15 cellular contexts compared by ENCODE assay signal in the genomic region with DNA sequence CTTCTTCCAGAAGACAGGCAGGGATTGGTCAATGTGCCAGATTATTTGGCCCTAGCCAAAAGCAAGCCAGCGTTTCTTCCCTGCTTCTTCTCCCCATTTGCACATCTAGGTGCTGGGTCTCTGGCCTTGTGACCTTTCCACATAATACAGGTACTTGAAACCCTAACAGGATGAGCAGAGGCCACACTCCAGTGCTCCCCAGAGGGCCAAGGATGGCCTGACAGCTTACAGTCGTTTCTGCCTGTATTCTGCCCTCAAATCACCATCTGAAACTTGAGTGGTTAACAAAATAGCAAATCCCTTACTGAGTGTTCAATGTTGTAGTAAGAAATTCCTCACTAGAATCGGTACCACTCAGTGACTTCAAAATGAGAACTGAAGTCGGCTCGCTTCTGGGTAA. TPM values are rescaled to one million over a fixed set of nuclear protein-coding genes. Genes with fewer than 3 reads are reported as not detected.
DNase-seq lines count a peak whose midpoint lies in the region; ATAC-seq and TF ChIP-seq lines count a peak whose summit lies in the region.
"Had no signal": no experiment of that assay in that cellular context is flagged by ENCODE, and none has a peak within 500 bp of the region (broad histone marks: within the 10 kb centered on the region; RNA-seq: fewer than 3 reads in every experiment).

No MANE protein-coding gene starts in this region.

- H3K9me3 Mint-ChIP-seq in natural killer cell (no peaks in the 10 kb centered on the region), HFFc6 (no peaks in the 10 kb centered on the region)
- H3K9me3 Mint-ChIP-seq in natural killer cell treated with Interleukin-12 subunit alpha and Interleukin-12 subunit beta and Interleukin-15 and Interleukin-18, amount 100 ng/mL, for 72 hours = no peaks in the 10 kb centered on the region
- H3K9me3 Mint-ChIP-seq in activated T-helper 17 cell treated with anti-CD3 and anti-CD28 coated beads, Interleukin-2, amount 50 U/mL, for 72 hours = no peaks in the 10 kb centered on the region

- no peak overlapping the region for H3K4me3 ChIP-seq in tibial nerve

- H3K36me3 Mint-ChIP-seq in natural killer cell (no peaks in the 10 kb centered on the region), HFFc6 (ENCODE audit: low read depth) (peaks cover 52% of the 10 kb centered on the region)
- peaks cover 24% of the 10 kb centered on the region for H3K36me3 Mint-ChIP-seq in natural killer cell treated with Interleukin-12 subunit alpha and Interleukin-12 subunit beta and Interleukin-15 and Interleukin-18, amount 100 ng/mL, for 72 hours
- H3K36me3 Mint-ChIP-seq in activated T-helper 17 cell treated with anti-CD3 and anti-CD28 coated beads, Interleukin-2, amount 50 U/mL, for 72 hours (ENCODE audit: low read depth) = peaks cover 97% of the 10 kb centered on the region

- TF ChIP-seq CTCF in natural killer cell (IDR thresholded peaks at IDR 0.05) = no peak
- no peak for TF ChIP-seq CTCF in HFFc6 (IDR thresholded peaks at IDR 0.05)
- no peak for TF ChIP-seq CTCF in tibial nerve (IDR thresholded peaks at IDR 0.05)

- H3K27me3 Mint-ChIP-seq in natural killer cell (ENCODE audit: low read depth in 2 of 2) (no peaks in the 10 kb centered on the region), HFFc6 (ENCODE audit: insufficient read depth) (peaks cover 3% of the 10 kb centered on the region)
- H3K27me3 Mint-ChIP-seq in natural killer cell treated with Interleukin-12 subunit alpha and Interleukin-12 subunit beta and Interleukin-15 and Interleukin-18, amount 100 ng/mL, for 72 hours = no peaks in the 10 kb centered on the region
- H3K27me3 Mint-ChIP-seq in activated T-helper 17 cell treated with anti-CD3 and anti-CD28 coated beads, Interleukin-2, amount 50 U/mL, for 72 hours = no peaks in the 10 kb centered on the region
- H3K27me3 Mint-ChIP-seq: progenitor cell of endocrine pancreas had no signal

- H3K4me3 Mint-ChIP-seq in natural killer cell (no peak overlapping the region), HFFc6 (no peak overlapping the region)
- no peak overlapping the region for H3K4me3 Mint-ChIP-seq in natural killer cell treated with Interleukin-12 subunit alpha and Interleukin-12 subunit beta and Interleukin-15 and Interleukin-18, amount 100 ng/mL, for 72 hours
- H3K4me3 Mint-ChIP-seq in activated T-helper 17 cell treated with anti-CD3 and anti-CD28 coated beads, Interleukin-2, amount 50 U/mL, for 72 hours = no peak overlapping the region

- intact Hi-C loops in natural killer cell (cut with micrococcal nuclease) = no loop called here

- WGBS in tibial nerve, 2 donors = 42 to 50% methylated on average over 5 of the region's 5 CpGs

- H3K27ac ChIP-seq in tibial nerve = peak overlapping the region in 3 of 4 donors; percentile 7 to 39 (median 32)
- H3K27ac ChIP-seq: foreskin keratinocyte had no signal

- H3K36me3 ChIP-seq in tibial nerve = peaks cover 2 to 98% (median 24%) of the 10 kb centered on the region in 3 donors

- no peaks in the 10 kb centered on the region for H3K27me3 ChIP-seq in tibial nerve
- H3K27me3 ChIP-seq: foreskin keratinocyte had no signal

- H3K9me3 ChIP-seq in tibial nerve = no peaks in the 10 kb centered on the region

- H3K4me1 ChIP-seq in tibial nerve = peaks cover 0 to 17% (median 0%) of the 10 kb centered on the region in 4 donors
- H3K4me1 ChIP-seq: foreskin keratinocyte had no signal

- H3K27ac Mint-ChIP-seq in natural killer cell = peak overlapping the region; percentile 52 to 62
- H3K27ac Mint-ChIP-seq in natural killer cell treated with Interleukin-12 subunit alpha and Interleukin-12 subunit beta and Interleukin-15 and Interleukin-18, amount 100 ng/mL, for 72 hours = no peak overlapping the region
- peak overlapping the region; percentile 40 for H3K27ac Mint-ChIP-seq in HFFc6
- peak overlapping the region; percentile 52 for H3K27ac Mint-ChIP-seq in activated T-helper 17 cell treated with anti-CD3 and anti-CD28 coated beads, Interleukin-2, amount 50 U/mL, for 72 hours

- no peak for TF ChIP-seq POLR2A in tibial nerve (IDR thresholded peaks at IDR 0.05)

- no peaks in the 10 kb centered on the region for H3K4me1 Mint-ChIP-seq in natural killer cell
- peaks cover 2 to 10% of the 10 kb centered on the region in 2 donors for H3K4me1 Mint-ChIP-seq in natural killer cell treated with Interleukin-12 subunit alpha and Interleukin-12 subunit beta and Interleukin-15 and Interleukin-18, amount 100 ng/mL, for 72 hours (ENCODE audit: low read depth in 2 of 2)
- H3K4me1 Mint-ChIP-seq in HFFc6 (ENCODE audit: low read depth) = peaks cover 25% of the 10 kb centered on the region
- peaks cover 2% of the 10 kb centered on the region for H3K4me1 Mint-ChIP-seq in activated T-helper 17 cell treated with anti-CD3 and anti-CD28 coated beads, Interleukin-2, amount 50 U/mL, for 72 hours

- ATAC-seq in natural killer cell (no peak), HG02840 (IDR thresholded peaks at IDR 0.05; ENCODE audit: low FRiP score, unreplicated experiment) (no peak)
- no peak for ATAC-seq in natural killer cell treated with Interleukin-12 subunit alpha and Interleukin-12 subunit beta and Interleukin-15 and Interleukin-18, amount 100 ng/mL, for 72 hours
- ATAC-seq in activated T-helper 17 cell treated with anti-CD3 and anti-CD28 coated beads, Interleukin-2, amount 50 U/mL, for 72 hours (replicated peaks) = no peak
- ATAC-seq: foreskin keratinocyte had no signal

- no peak for DNase-seq in natural killer cell
- DNase-seq in natural killer cell treated with Interleukin-12 subunit alpha and Interleukin-12 subunit beta and Interleukin-15 and Interleukin-18, amount 100 ng/mL, for 72 hours (ENCODE audit: low spot score) = no peak
- DNase-seq in HFFc6 = no peak
- DNase-seq in tibial nerve (ENCODE audit: low spot score in 2 of 2) = no peak
- DNase-seq in activated gamma-delta T cell treated with Interleukin-2 at 50 U/mL for 16 hours = no peak
- DNase-seq in NOMO-1 (lab: John Stamatoyannopoulos, UW; ENCODE audit: unreplicated experiment in 2 of 2) = no peak
- DNase-seq: activated CD4-positive, CD25-positive, alpha-beta regulatory T cell treated with anti-CD3 and anti-CD28 coated beads, Interleukin-2, amount 50 U/mL, for 72 hours; activated T-cell treated with anti-CD3 and anti-CD28 coated beads, Interleukin-2, amount 50 U/mL, for 1 hour; foreskin keratinocyte; midbrain; NCI-H1048; NCI-H345 had no signal

- no peak for TF ChIP-seq EP300 in tibial nerve (IDR thresholded peaks at IDR 0.05)

RNA-seq across cellular contexts. Expression of gene MKRN2, which starts 29.1 kb away (rescaled TPM):
- total RNA-seq in natural killer cell (10 to 100 TPM; 23.9 to 31.7 (median 29.4) TPM), tibial nerve (10 to 100 TPM; 35.5 to 49.4 (median 45.3) TPM)
- total RNA-seq in natural killer cell treated with Interleukin-12 subunit alpha and Interleukin-12 subunit beta and Interleukin-15 and Interleukin-18, amount 100 ng/mL, for 72 hours = 10 to 100 TPM; 24.6 to 27.5 TPM
- 10 to 100 TPM; 31.0 to 35.8 (median 34.8) TPM for total RNA-seq in HFFc6 (2021; fragmentation: NEBNext Ultra II Directional; extraction: Animal tissue kit (Norgen Biotek cat#: 25700))
- total RNA-seq in activated T-helper 17 cell treated with anti-CD3 and anti-CD28 coated beads, Interleukin-2, amount 50 U/mL, for 72 hours = 10 to 100 TPM; 17.2 to 25.8 TPM

RNA-seq across cellular contexts. Expression of gene MKRN2OS, which starts 40.7 kb away (rescaled TPM):
- total RNA-seq in natural killer cell (not detected), tibial nerve (not detected)
- total RNA-seq in natural killer cell treated with Interleukin-12 subunit alpha and Interleukin-12 subunit beta and Interleukin-15 and Interleukin-18, amount 100 ng/mL, for 72 hours = not detected
- total RNA-seq in HFFc6 (2021; fragmentation: NEBNext Ultra II Directional; extraction: Animal tissue kit (Norgen Biotek cat#: 25700)) = not detected
- total RNA-seq in activated T-helper 17 cell treated with anti-CD3 and anti-CD28 coated beads, Interleukin-2, amount 50 U/mL, for 72 hours = not detected

Comparison
In these comparisons a context has a peak if more than half of its experiments do, and no peak if none do; other contexts are left out.
1. H3K27ac Mint-ChIP-seq: peak in natural killer cell (2 of 2), HFFc6 (single experiment) and activated T-helper 17 cell treated with anti-CD3 and anti-CD28 coated beads, Interleukin-2, amount 50 U/mL, for 72 hours (single experiment); none in natural killer cell treated with Interleukin-12 subunit alpha and Interleukin-12 subunit beta and Interleukin-15 and Interleukin-18, amount 100 ng/mL, for 72 hours (0 of 2).